In genomic region chr5:322942-323879, GRCh38 we compare ENCODE assay signal across 12 cellular contexts. TPM values are rescaled to one million over a fixed set of nuclear protein-coding genes. Genes with fewer than 3 reads are reported as not detected.
DNase-seq lines count a peak whose midpoint lies in the region; ATAC-seq and TF ChIP-seq lines count a peak whose summit lies in the region.
"Had no signal": no experiment of that assay in that cellular context is flagged by ENCODE, and none has a peak within 500 bp of the region (broad histone marks: within the 10 kb centered on the region; RNA-seq: fewer than 3 reads in every experiment).

No MANE protein-coding gene starts in this region.

- no peak overlapping the region for H2AFZ ChIP-seq in fibroblast of lung (ENCODE audit: low read length)

- H3K27me3 Mint-ChIP-seq in natural killer cell treated with Interleukin-12 subunit alpha and Interleukin-12 subunit beta and Interleukin-15 and Interleukin-18, amount 100 ng/mL, for 72 hours = peaks cover 18% of the 10 kb centered on the region in 2 donors
- H3K27me3 Mint-ChIP-seq in natural killer cell (ENCODE audit: low read depth in 2 of 2) = peaks cover 15 to 19% of the 10 kb centered on the region in 2 donors

- H3K79me2 ChIP-seq in fibroblast of lung (ENCODE audit: control insufficient read depth, insufficient read depth, low read length) = peaks cover 58% of the 10 kb centered on the region

- no peaks in the 10 kb centered on the region for H3K9me3 ChIP-seq in fibroblast of lung (ENCODE audit: control insufficient read depth, insufficient read depth, low read depth, low read length)
- no peaks in the 10 kb centered on the region for H3K9me3 ChIP-seq in vagina
- H3K9me3 ChIP-seq: pancreas had no signal

- no peaks in the 10 kb centered on the region for H4K20me1 ChIP-seq in fibroblast of lung (ENCODE audit: control insufficient read depth, extremely low read depth, insufficient read depth, low read length)

- H3K27ac Mint-ChIP-seq in natural killer cell treated with Interleukin-12 subunit alpha and Interleukin-12 subunit beta and Interleukin-15 and Interleukin-18, amount 100 ng/mL, for 72 hours = no peak overlapping the region
- H3K27ac Mint-ChIP-seq in natural killer cell = no peak overlapping the region

- H3K4me1 Mint-ChIP-seq in natural killer cell treated with Interleukin-12 subunit alpha and Interleukin-12 subunit beta and Interleukin-15 and Interleukin-18, amount 100 ng/mL, for 72 hours (ENCODE audit: low read depth in 2 of 2) = peaks cover 0 to 5% of the 10 kb centered on the region in 2 donors
- H3K4me1 Mint-ChIP-seq in natural killer cell = peaks cover 0 to 7% of the 10 kb centered on the region in 2 donors

- H3K4me3 ChIP-seq in fibroblast of lung (replicated peaks in 1 of 4; ENCODE audit: control extremely low read depth in 1 of 4, insufficient read depth in 1 of 4, low read depth in 3 of 4, low read length in 4 of 4) (peak overlapping the region in 3 of 4 experiments; percentile 59 to 76 (median 73)), vagina (peak overlapping the region in 1 of 2 donors; percentile 48)

- intact Hi-C loops in natural killer cell (cut with micrococcal nuclease) (no loop called here), vagina (cut with DNase I) (no loop called here)

- no peaks in the 10 kb centered on the region for H3K36me3 Mint-ChIP-seq in natural killer cell treated with Interleukin-12 subunit alpha and Interleukin-12 subunit beta and Interleukin-15 and Interleukin-18, amount 100 ng/mL, for 72 hours
- no peaks in the 10 kb centered on the region for H3K36me3 Mint-ChIP-seq in natural killer cell

- no peaks in the 10 kb centered on the region for H3K9me3 Mint-ChIP-seq in natural killer cell treated with Interleukin-12 subunit alpha and Interleukin-12 subunit beta and Interleukin-15 and Interleukin-18, amount 100 ng/mL, for 72 hours
- no peaks in the 10 kb centered on the region for H3K9me3 Mint-ChIP-seq in natural killer cell

- peaks cover 5% of the 10 kb centered on the region for H3K36me3 ChIP-seq in fibroblast of lung (ENCODE audit: control insufficient read depth, insufficient read depth, low read length)
- no peaks in the 10 kb centered on the region for H3K36me3 ChIP-seq in vagina
- H3K36me3 ChIP-seq: pancreas had no signal

- no peak for TF ChIP-seq POLR2A in vagina (IDR thresholded peaks at IDR 0.05)

- TF ChIP-seq CTCF in natural killer cell (IDR thresholded peaks at IDR 0.05) (no peak), fibroblast of lung (conservative IDR thresholded peaks at IDR 0.05 in 1 of 2, IDR thresholded peaks at IDR 0.05 in 1 of 2; ENCODE audit: low read depth in 1 of 2, low read length in 2 of 2) (no peak), vagina (IDR thresholded peaks at IDR 0.05) (no peak)

- H3K4me2 ChIP-seq in fibroblast of lung (ENCODE audit: extremely low read depth, insufficient read depth, low read length) = peak overlapping the region; percentile 54

- H3K4me1 ChIP-seq in fibroblast of lung (ENCODE audit: control insufficient read depth, extremely low read depth, insufficient read depth, low read length) (peaks cover 8% of the 10 kb centered on the region), vagina (peaks cover 11% of the 10 kb centered on the region)

- H3K4me3 Mint-ChIP-seq in natural killer cell treated with Interleukin-12 subunit alpha and Interleukin-12 subunit beta and Interleukin-15 and Interleukin-18, amount 100 ng/mL, for 72 hours = peak overlapping the region; percentile 54
- H3K4me3 Mint-ChIP-seq in natural killer cell = no peak overlapping the region

- H3K27ac ChIP-seq in fibroblast of lung (ENCODE audit: insufficient read depth, low read length) (peak overlapping the region; percentile 62), vagina (peak overlapping the region; percentile 72)
- H3K27ac ChIP-seq: pancreas had no signal

- DNase-seq in natural killer cell treated with Interleukin-12 subunit alpha and Interleukin-12 subunit beta and Interleukin-15 and Interleukin-18, amount 100 ng/mL, for 72 hours (ENCODE audit: low spot score) = no peak
- DNase-seq in natural killer cell = no peak
- DNase-seq in RPMI7951 (ENCODE audit: low read depth) = peak; percentile 77
- DNase-seq in fibroblast of lung (ENCODE audit: low read depth in 2 of 2) = peak in 1 of 2 donors; percentile 35
- no peak for DNase-seq in vagina (ENCODE audit: extremely low spot score in 2 of 2)
- DNase-seq in pons (ENCODE audit: low spot score) = no peak
- no peak for DNase-seq in SHP77 treated with DMSO at 0.1 percent for 48 hours (lab: John Stamatoyannopoulos, UW)
- DNase-seq: GDM1, KG1, RPMI8226 had no signal

- H3K27me3 ChIP-seq in fibroblast of lung (ENCODE audit: control insufficient read depth, insufficient read depth, low read length) = no peaks in the 10 kb centered on the region
- no peaks in the 10 kb centered on the region for H3K27me3 ChIP-seq in vagina

- H3K9ac ChIP-seq in fibroblast of lung (ENCODE audit: insufficient read depth, low read length) = peak overlapping the region; percentile 90

- no peak for ATAC-seq in natural killer cell treated with Interleukin-12 subunit alpha and Interleukin-12 subunit beta and Interleukin-15 and Interleukin-18, amount 100 ng/mL, for 72 hours
- ATAC-seq in natural killer cell = no peak
- ATAC-seq in HG03342 (IDR thresholded peaks at IDR 0.05; ENCODE audit: unreplicated experiment) = no peak
- ATAC-seq: pancreas had no signal

RNA-seq across cellular contexts. Expression of gene AHRR, which starts 1.7 kb away (rescaled TPM):
- total RNA-seq in natural killer cell treated with Interleukin-12 subunit alpha and Interleukin-12 subunit beta and Interleukin-15 and Interleukin-18, amount 100 ng/mL, for 72 hours = 10 to 100 TPM in 1 of 2 donors, 1 to 10 TPM in 1; 4.1 to 11.0 TPM
- total RNA-seq in natural killer cell = 1 to 10 TPM in 2 of 3 donors, under 1 TPM in 1; 0.88 to 1.4 (median 1.2) TPM
- total RNA-seq in RPMI7951 (2014; rRNA removed; shearing (Covaris generic)) = 51.8 and 62.2 TPM in 2 replicates
- 6.2 and 26.4 TPM in 2 replicates for total RNA-seq in fibroblast of lung
- polyA plus RNA-seq in fibroblast of lung = 11.3 and 16.0 TPM in 2 replicates
- 12.8 and 18.3 TPM in 2 replicates for polyA plus RNA-seq in fibroblast of lung (2012)
- polyA minus RNA-seq in fibroblast of lung (ENCODE audit: low replicate concordance) = 18.5 and 28.2 TPM in 2 replicates
- 11.3 TPM for total RNA-seq in vagina

RNA-seq across cellular contexts. Expression of gene PDCD6, which starts 51.8 kb away (rescaled TPM):
- 10 to 100 TPM; 71.5 to 85.9 TPM for total RNA-seq in natural killer cell treated with Interleukin-12 subunit alpha and Interleukin-12 subunit beta and Interleukin-15 and Interleukin-18, amount 100 ng/mL, for 72 hours
- total RNA-seq in natural killer cell (10 to 100 TPM; 49.6 to 65.6 (median 57.7) TPM), fibroblast of lung (110 and 134 TPM in 2 replicates), vagina (96.5 TPM)
- 147 and 158 TPM in 2 replicates for total RNA-seq in RPMI7951 (2014; rRNA removed; shearing (Covaris generic))
- 165 and 190 TPM in 2 replicates for polyA plus RNA-seq in fibroblast of lung
- polyA plus RNA-seq in fibroblast of lung (2012) = 118 and 140 TPM in 2 replicates
- 149 and 199 TPM in 2 replicates for polyA minus RNA-seq in fibroblast of lung (ENCODE audit: low replicate concordance)
